ENCODE assay signal across 17 cellular contexts in the genomic region with DNA sequence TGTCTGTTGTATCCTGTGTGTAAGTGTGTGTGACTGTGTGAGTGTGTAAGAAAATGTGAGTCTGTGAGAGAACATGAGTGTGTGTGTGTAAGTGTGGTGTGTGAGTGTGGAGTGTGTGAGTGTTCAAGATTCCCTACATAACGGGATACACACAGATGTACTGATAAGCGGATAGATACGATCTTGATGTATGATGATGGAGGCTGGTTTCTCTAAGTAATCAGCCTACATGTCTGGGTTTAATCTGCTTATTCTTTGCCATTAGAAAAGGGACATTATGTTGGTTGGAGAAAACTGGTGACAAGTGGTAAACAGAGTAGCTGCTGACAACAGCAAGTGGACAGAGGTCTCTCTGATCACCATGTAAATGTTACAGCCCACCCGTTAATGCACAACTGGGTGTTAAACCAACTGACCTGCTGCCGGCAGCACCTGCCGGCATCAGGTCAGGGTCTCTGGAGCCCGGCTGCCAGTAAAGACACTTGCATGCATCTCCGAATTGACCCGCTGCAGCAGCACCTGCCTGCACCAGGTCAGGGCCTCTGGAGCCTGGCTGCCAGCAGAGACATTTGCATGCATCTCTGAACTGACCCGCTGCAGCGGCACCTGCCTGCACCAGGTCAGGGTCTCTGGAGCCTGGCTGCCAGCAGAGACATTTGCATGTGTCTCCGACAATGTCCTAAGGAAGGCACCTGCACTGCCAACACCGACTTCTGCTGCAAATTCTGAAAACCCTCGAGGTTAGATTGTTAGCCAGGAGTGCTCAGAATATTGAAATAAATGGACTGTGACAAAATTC.
DNase-seq lines count a peak whose midpoint lies in the region; ATAC-seq, FAIRE-seq and TF ChIP-seq lines count a peak whose summit lies in the region.
"Had no signal": no experiment of that assay in that cellular context is flagged by ENCODE, and none has a peak within 500 bp of the region (broad histone marks: within the 10 kb centered on the region; RNA-seq: fewer than 3 reads in every experiment).

No MANE protein-coding gene starts in this region.

- H3K4me3 ChIP-seq in SU-DHL-6 (ENCODE audit: insufficient read depth, low read length, poor library complexity, severe bottlenecking) (peak overlapping the region; percentile 19), coronary artery (no peak overlapping the region), heart right ventricle (no peak overlapping the region)
- no peak overlapping the region for H3K4me3 ChIP-seq in naive thymus-derived CD4-positive, alpha-beta T cell (ENCODE audit: low read length)
- H3K4me3 ChIP-seq: neural progenitor cell, right atrium auricular region had no signal

- 79 to 80% methylated on average over 14 of the region's 14 CpGs for WGBS in heart right ventricle, 2 donors

- no peaks in the 10 kb centered on the region for H3K4me1 ChIP-seq in naive thymus-derived CD4-positive, alpha-beta T cell (ENCODE audit: control insufficient read depth in 2 of 2, insufficient read depth in 2 of 2, low read length in 2 of 2)
- H3K4me1 ChIP-seq in heart right ventricle, result peaks cover 0 to 12% (median 8%) of the 10 kb centered on the region in 9 donors

- no peaks in the 10 kb centered on the region for H3K27me3 Mint-ChIP-seq in naive thymus-derived CD4-positive, alpha-beta T cell
- H3K27me3 Mint-ChIP-seq: activated CD4-positive, alpha-beta T cell treated with anti-CD3 and anti-CD28 coated beads, Interleukin-2, amount 10 ng/mL, durations not matched to agents 24 days and 14 days had no signal

- peaks cover 11% of the 10 kb centered on the region for H3K36me3 ChIP-seq in SU-DHL-6 (ENCODE audit: low read length)
- H3K36me3 ChIP-seq in naive thymus-derived CD4-positive, alpha-beta T cell (ENCODE audit: control insufficient read depth in 2 of 3, insufficient read depth in 3 of 3, low read length in 3 of 3), result peaks cover 0 to 21% (median 0%) of the 10 kb centered on the region in 3 experiments
- peaks cover 0 to 27% (median 0%) of the 10 kb centered on the region in 9 donors for H3K36me3 ChIP-seq in heart right ventricle
- H3K36me3 ChIP-seq: neural progenitor cell, right atrium auricular region had no signal

- H3K79me2 ChIP-seq in SU-DHL-6 (ENCODE audit: insufficient read depth, low read length), result peaks cover 17% of the 10 kb centered on the region

- H3K9me2 ChIP-seq in SU-DHL-6 (replicated peaks; ENCODE audit: insufficient read depth, low read length), result no peaks in the 10 kb centered on the region

- no peak overlapping the region for H3K4me3 Mint-ChIP-seq in naive thymus-derived CD4-positive, alpha-beta T cell
- H3K4me3 Mint-ChIP-seq: activated CD4-positive, alpha-beta T cell treated with anti-CD3 and anti-CD28 coated beads, Interleukin-2, amount 10 ng/mL, durations not matched to agents 24 days and 14 days; activated T-cell treated with anti-CD3 and anti-CD28 coated beads, Interleukin-2, amount 50 U/mL, for 72 hours; H9; neural progenitor cell had no signal

- POLR2A ChIA-PET in naive thymus-derived CD4-positive, alpha-beta T cell (lab: Charles Lee), result interaction anchor here (0.8 to 1.4 kb wide), 2 partner anchors 13 to 44 kb away, joined by 3 read pairs; no protein-coding TSS in a partner anchor

- no peaks in the 10 kb centered on the region for H3K9me3 ChIP-seq in SU-DHL-6 (ENCODE audit: insufficient read depth, low read length)
- H3K9me3 ChIP-seq in naive thymus-derived CD4-positive, alpha-beta T cell (ENCODE audit: control insufficient read depth in 2 of 3, low read length in 3 of 3), result no peaks in the 10 kb centered on the region
- no peaks in the 10 kb centered on the region for H3K9me3 ChIP-seq in heart right ventricle
- H3K9me3 ChIP-seq: right atrium auricular region had no signal

- H3K27ac Mint-ChIP-seq in naive thymus-derived CD4-positive, alpha-beta T cell, result peak overlapping the region in 6 of 9 donors; percentile 3 to 86 (median 25)
- H3K27ac Mint-ChIP-seq: activated CD4-positive, alpha-beta T cell treated with anti-CD3 and anti-CD28 coated beads, Interleukin-2, amount 10 ng/mL, durations not matched to agents 24 days and 14 days; activated T-cell treated with anti-CD3 and anti-CD28 coated beads, Interleukin-2, amount 50 U/mL, for 72 hours; H9; neural progenitor cell had no signal

- peaks cover 11 to 53% (median 26%) of the 10 kb centered on the region in 5 donors for H3K36me3 Mint-ChIP-seq in naive thymus-derived CD4-positive, alpha-beta T cell
- H3K36me3 Mint-ChIP-seq: neural progenitor cell had no signal

- H3F3A ChIP-seq in SU-DHL-6 (ENCODE audit: insufficient read depth), result peaks cover 49% of the 10 kb centered on the region

- DNase-seq in D721Med (ENCODE audit: insufficient read length, low spot score), result peak; percentile 96
- DNase-seq in naive thymus-derived CD4-positive, alpha-beta T cell, result no peak
- DNase-seq in coronary artery (ENCODE audit: low spot score), result no peak
- DNase-seq in heart right ventricle, result no peak
- DNase-seq in NCI-H1417 treated with DMSO at 0.1 percent for 48 hours (lab: John Stamatoyannopoulos, UW), result no peak
- DNase-seq: activated CD4-positive, alpha-beta T cell treated with anti-CD3 and anti-CD28 coated beads, Interleukin-2, amount 10 ng/mL, durations not matched to agents 24 days and 14 days; activated T-cell treated with anti-CD3 and anti-CD28 coated beads, Interleukin-2, amount 50 U/mL, for 72 hours; H9; mammary epithelial cell; NCI-H748 treated with DMSO at 0.1 percent for 48 hours; Right ventricle myocardium superior had no signal

- peak overlapping the region; percentile 51 for H3K9ac ChIP-seq in SU-DHL-6 (ENCODE audit: low read length)
- H3K9ac ChIP-seq: neural progenitor cell had no signal

- H4K20me1 ChIP-seq in SU-DHL-6 (ENCODE audit: low read depth, low read length), result no peaks in the 10 kb centered on the region

- H3K27me3 ChIP-seq in SU-DHL-6 (ENCODE audit: low read length) (no peaks in the 10 kb centered on the region), heart right ventricle (no peaks in the 10 kb centered on the region)
- H3K27me3 ChIP-seq in naive thymus-derived CD4-positive, alpha-beta T cell (ENCODE audit: control insufficient read depth in 2 of 2, insufficient read depth in 2 of 2, low read length in 2 of 2), result no peaks in the 10 kb centered on the region
- H3K27me3 ChIP-seq: neural progenitor cell, right atrium auricular region had no signal

- CTCF ChIA-PET in naive thymus-derived CD4-positive, alpha-beta T cell (lab: Charles Lee), result interaction anchor here (0.6 kb wide), 1 partner anchor 627 kb away, joined by 3 read pairs; no protein-coding TSS in a partner anchor

- H2AFZ ChIP-seq in SU-DHL-6 (ENCODE audit: low read depth, low read length, severe bottlenecking), result no peak overlapping the region
- H2AFZ ChIP-seq: neural progenitor cell had no signal

- peak; percentile 100 for FAIRE-seq in D721Med (lab: Jason Lieb, UNC)
- FAIRE-seq: frontal cortex had no signal

- H3K9me3 Mint-ChIP-seq in naive thymus-derived CD4-positive, alpha-beta T cell, result no peaks in the 10 kb centered on the region
- H3K9me3 Mint-ChIP-seq: activated CD4-positive, alpha-beta T cell treated with anti-CD3 and anti-CD28 coated beads, Interleukin-2, amount 10 ng/mL, durations not matched to agents 24 days and 14 days; activated T-cell treated with anti-CD3 and anti-CD28 coated beads, Interleukin-2, amount 50 U/mL, for 72 hours; H9; neural progenitor cell had no signal

- peak overlapping the region; percentile 79 for H3K4me2 ChIP-seq in SU-DHL-6 (ENCODE audit: low read depth, low read length, poor library complexity, severe bottlenecking)
- H3K4me2 ChIP-seq: neural progenitor cell had no signal

- TF ChIP-seq CTCF in D721Med (IDR thresholded peaks at IDR 0.05; ENCODE audit: insufficient read depth, missing control alignments) (no peak), SU-DHL-6 (IDR thresholded peaks at IDR 0.05; ENCODE audit: insufficient read depth, low read length, poor library complexity, severe bottlenecking) (no peak), coronary artery (IDR thresholded peaks at IDR 0.05) (no peak), heart right ventricle (IDR thresholded peaks at IDR 0.05) (no peak)

- intact Hi-C loops in naive thymus-derived CD4-positive, alpha-beta T cell (cut with micrococcal nuclease), result no loop called here
- intact Hi-C loops in heart right ventricle (cut with DNase I), result loop anchor here in 1 of 10 donors (5.0 kb wide), 1 partner anchor 43 kb away; no protein-coding TSS in a partner anchor

- H3K27ac ChIP-seq in SU-DHL-6 (ENCODE audit: low read depth, low read length) (peak overlapping the region; percentile 97), coronary artery (no peak overlapping the region), heart right ventricle (no peak overlapping the region)
- H3K27ac ChIP-seq in naive thymus-derived CD4-positive, alpha-beta T cell (ENCODE audit: low read depth, low read length), result no peak overlapping the region
- H3K27ac ChIP-seq: neural progenitor cell, right atrium auricular region had no signal

- H3K4me1 Mint-ChIP-seq in naive thymus-derived CD4-positive, alpha-beta T cell, result peaks cover 10 to 47% (median 32%) of the 10 kb centered on the region in 7 donors

- ATAC-seq in GM21515 (IDR thresholded peaks at IDR 0.05; ENCODE audit: unreplicated experiment) (peak; percentile 65), heart right ventricle (no peak), GM18909 (IDR thresholded peaks at IDR 0.05; ENCODE audit: poor library complexity, unreplicated experiment) (no peak)
- ATAC-seq in naive thymus-derived CD4-positive, alpha-beta T cell, result no peak
- ATAC-seq: activated T-cell treated with anti-CD3 and anti-CD28 coated beads, Interleukin-2, amount 50 U/mL, for 72 hours had no signal
